Comparison of ENCODE assay signal across 8 cellular contexts in the genomic region with DNA sequence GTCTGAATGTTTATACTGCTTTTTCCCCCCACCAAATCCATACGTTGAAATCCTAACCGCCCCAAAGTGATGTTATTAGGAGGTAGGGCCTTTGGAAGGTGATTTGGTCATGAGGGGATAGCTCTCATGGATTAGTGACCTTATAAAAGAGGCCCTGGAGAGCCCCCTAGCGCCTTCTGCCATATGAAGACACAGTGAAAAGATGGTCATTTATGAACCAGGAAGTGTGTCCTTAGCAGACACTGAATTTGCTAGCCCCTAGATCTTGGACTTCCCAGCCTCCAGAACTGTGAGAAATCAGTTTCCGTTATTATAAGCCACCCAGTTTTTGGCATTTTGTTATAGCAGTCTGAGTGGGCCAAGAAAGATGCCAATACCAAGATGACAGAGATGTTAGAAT. TPM values are rescaled to one million over a fixed set of nuclear protein-coding genes. Genes with fewer than 3 reads are reported as not detected.
DNase-seq lines count a peak whose midpoint lies in the region; ATAC-seq and TF ChIP-seq lines count a peak whose summit lies in the region.

No MANE protein-coding gene starts in this region.

- H3K79me2 ChIP-seq in SU-DHL-6 (ENCODE audit: insufficient read depth, low read length) (no peaks in the 10 kb centered on the region), hepatocyte (no peaks in the 10 kb centered on the region)

- no peak for TF ChIP-seq POLR2A in sigmoid colon (IDR thresholded peaks at IDR 0.05)

- H3K4me1 ChIP-seq in hepatocyte (ENCODE audit: insufficient read depth) = no peaks in the 10 kb centered on the region
- no peaks in the 10 kb centered on the region for H3K4me1 ChIP-seq in effector memory CD4-positive, alpha-beta T cell (ENCODE audit: control insufficient read depth, insufficient read depth, low read length, poor library complexity, severe bottlenecking)
- H3K4me1 ChIP-seq in sigmoid colon = no peaks in the 10 kb centered on the region

- no peak for TF ChIP-seq EP300 in sigmoid colon (IDR thresholded peaks at IDR 0.05)

- peaks cover 3% of the 10 kb centered on the region for H3K27me3 Mint-ChIP-seq in HFFc6 (ENCODE audit: insufficient read depth)

- H3K4me3 ChIP-seq in SU-DHL-6 (ENCODE audit: insufficient read depth, low read length, poor library complexity, severe bottlenecking) (no peak overlapping the region), hepatocyte (no peak overlapping the region), sigmoid colon (no peak overlapping the region)
- no peak overlapping the region for H3K4me3 ChIP-seq in effector memory CD4-positive, alpha-beta T cell (ENCODE audit: insufficient read depth, low read depth, low read length, poor library complexity, severe bottlenecking)

- H3K27me3 ChIP-seq in SU-DHL-6 (ENCODE audit: low read length) (no peaks in the 10 kb centered on the region), hepatocyte (no peaks in the 10 kb centered on the region), sigmoid colon (no peaks in the 10 kb centered on the region)
- no peaks in the 10 kb centered on the region for H3K27me3 ChIP-seq in effector memory CD4-positive, alpha-beta T cell (replicated peaks; ENCODE audit: control insufficient read depth, insufficient read depth, low read length, poor library complexity, severe bottlenecking)

- no peaks in the 10 kb centered on the region for H3K9me3 ChIP-seq in SU-DHL-6 (ENCODE audit: insufficient read depth, low read length)
- H3K9me3 ChIP-seq in hepatocyte (ENCODE audit: low read depth) = no peaks in the 10 kb centered on the region
- H3K9me3 ChIP-seq in effector memory CD4-positive, alpha-beta T cell (ENCODE audit: control insufficient read depth, low read length) = no peaks in the 10 kb centered on the region
- no peaks in the 10 kb centered on the region for H3K9me3 ChIP-seq in sigmoid colon

- no peak overlapping the region for H3K27ac Mint-ChIP-seq in HFFc6

- H4K20me1 ChIP-seq in SU-DHL-6 (ENCODE audit: low read depth, low read length) (no peaks in the 10 kb centered on the region), hepatocyte (ENCODE audit: insufficient read depth, poor library complexity, severe bottlenecking) (no peaks in the 10 kb centered on the region)

- 63% methylated on average over 4 of the region's 4 CpGs for WGBS in hepatocyte (ENCODE audit: low lambda C conversion rate, missing lambda C conversion rate)
- 73 to 87% methylated on average over 4 of the region's 4 CpGs for WGBS in sigmoid colon, 2 donors

- no peaks in the 10 kb centered on the region for H3K36me3 Mint-ChIP-seq in HFFc6 (ENCODE audit: low read depth)

- peaks cover 6% of the 10 kb centered on the region; the same call in 1 of the 2 replicates for H3K4me1 Mint-ChIP-seq in HFFc6 (ENCODE audit: low read depth)

- H3K9me2 ChIP-seq in SU-DHL-6 (replicated peaks; ENCODE audit: insufficient read depth, low read length) (no peaks in the 10 kb centered on the region), hepatocyte (replicated peaks; ENCODE audit: insufficient read depth) (no peaks in the 10 kb centered on the region)

- H3K27ac ChIP-seq in SU-DHL-6 (ENCODE audit: low read depth, low read length) = no peak overlapping the region
- no peak overlapping the region for H3K27ac ChIP-seq in hepatocyte
- no peak overlapping the region for H3K27ac ChIP-seq in effector memory CD4-positive, alpha-beta T cell (ENCODE audit: insufficient read depth, low read length, poor library complexity, severe bottlenecking)
- no peak overlapping the region for H3K27ac ChIP-seq in sigmoid colon

- intact Hi-C loops in sigmoid colon (cut with DNase I) = no loop called here

- H3F3A ChIP-seq in SU-DHL-6 (ENCODE audit: insufficient read depth) = no peaks in the 10 kb centered on the region

- ATAC-seq in HG03097 (IDR thresholded peaks at IDR 0.05; ENCODE audit: low FRiP score, unreplicated experiment) = no peak

- TF ChIP-seq CTCF in HFFc6 (IDR thresholded peaks at IDR 0.05) (peak; percentile 69), SU-DHL-6 (IDR thresholded peaks at IDR 0.05; ENCODE audit: insufficient read depth, low read length, poor library complexity, severe bottlenecking) (peak; percentile 24), hepatocyte (IDR thresholded peaks at IDR 0.05; ENCODE audit: poor library complexity) (peak; percentile 28), sigmoid colon (IDR thresholded peaks at IDR 0.05) (no peak)

- no peak overlapping the region for H3K4me3 Mint-ChIP-seq in HFFc6

- no peaks in the 10 kb centered on the region for H3K36me3 ChIP-seq in SU-DHL-6 (ENCODE audit: low read length)
- H3K36me3 ChIP-seq in hepatocyte (replicated peaks; ENCODE audit: insufficient read depth, low read depth) = no peaks in the 10 kb centered on the region
- no peaks in the 10 kb centered on the region for H3K36me3 ChIP-seq in effector memory CD4-positive, alpha-beta T cell (ENCODE audit: control insufficient read depth, insufficient read depth, low read length)
- no peaks in the 10 kb centered on the region for H3K36me3 ChIP-seq in sigmoid colon

- H3K9ac ChIP-seq in SU-DHL-6 (ENCODE audit: low read length) = no peak overlapping the region

- H3K9me3 Mint-ChIP-seq in HFFc6 = no peaks in the 10 kb centered on the region

- H2AFZ ChIP-seq in SU-DHL-6 (ENCODE audit: low read depth, low read length, severe bottlenecking) = peak overlapping the region; percentile 81
- H2AFZ ChIP-seq in hepatocyte = no peak overlapping the region

- DNase-seq in EL (peak; percentile 72), HFFc6 (peak; percentile 29), hepatocyte (ENCODE audit: low spot score) (peak; percentile 25), sigmoid colon (no peak)
- no peak for DNase-seq in effector memory CD4-positive, alpha-beta T cell
- DNase-seq in stimulated activated CD4-positive, alpha-beta T cell treated with anti-CD3 and anti-CD28 coated beads, Interleukin-1b, Interleukin-23, amount 100 ng/mL, for 48 hours = no peak

- H3K4me2 ChIP-seq in SU-DHL-6 (ENCODE audit: low read depth, low read length, poor library complexity, severe bottlenecking) (no peak overlapping the region), hepatocyte (no peak overlapping the region)

RNA-seq across cellular contexts. Expression of a gene that starts 7.2 kb away (rescaled TPM):
- 10 to 100 TPM; 74.8 to 91.2 (median 83.2) TPM for total RNA-seq in HFFc6 (2021; fragmentation: NEBNext Ultra II Directional; extraction: Animal tissue kit (Norgen Biotek cat#: 25700))
- total RNA-seq in hepatocyte (55.2 and 63.2 TPM in 2 replicates), sigmoid colon (10 to 100 TPM; 24.8 to 51.5 (median 42.0) TPM)
- polyA plus RNA-seq in hepatocyte (43.5 and 45.4 TPM in 2 replicates), sigmoid colon (10 to 100 TPM; 15.6 to 37.0 (median 18.7) TPM)

RNA-seq across cellular contexts. Expression of a gene that starts 11.5 kb away (rescaled TPM):
- 10 to 100 TPM; 67.2 to 82.4 (median 73.3) TPM for total RNA-seq in HFFc6 (2021; fragmentation: NEBNext Ultra II Directional; extraction: Animal tissue kit (Norgen Biotek cat#: 25700))
- total RNA-seq in hepatocyte (53.6 and 85.7 TPM in 2 replicates), sigmoid colon (10 to 100 TPM; 25.4 to 51.2 (median 32.1) TPM)
- polyA plus RNA-seq in hepatocyte (54.6 and 64.5 TPM in 2 replicates), sigmoid colon (10 to 100 TPM; 19.9 to 38.3 (median 23.4) TPM)

Comparison
In these comparisons a context has a peak if more than half of its experiments do, and no peak if none do; other contexts are left out.
1. DNase-seq: peak in EL (single experiment), HFFc6 (single experiment) and hepatocyte (single experiment); none in effector memory CD4-positive, alpha-beta T cell (0 of 3), stimulated activated CD4-positive, alpha-beta T cell treated with anti-CD3 and anti-CD28 coated beads, Interleukin-1b, Interleukin-23, amount 100 ng/mL, for 48 hours (single experiment) and sigmoid colon (single experiment).
2. CTCF ChIP-seq: peak in HFFc6 (single experiment), SU-DHL-6 (single experiment) and hepatocyte (single experiment); none in sigmoid colon (0 of 4).